In the genomic region with DNA sequence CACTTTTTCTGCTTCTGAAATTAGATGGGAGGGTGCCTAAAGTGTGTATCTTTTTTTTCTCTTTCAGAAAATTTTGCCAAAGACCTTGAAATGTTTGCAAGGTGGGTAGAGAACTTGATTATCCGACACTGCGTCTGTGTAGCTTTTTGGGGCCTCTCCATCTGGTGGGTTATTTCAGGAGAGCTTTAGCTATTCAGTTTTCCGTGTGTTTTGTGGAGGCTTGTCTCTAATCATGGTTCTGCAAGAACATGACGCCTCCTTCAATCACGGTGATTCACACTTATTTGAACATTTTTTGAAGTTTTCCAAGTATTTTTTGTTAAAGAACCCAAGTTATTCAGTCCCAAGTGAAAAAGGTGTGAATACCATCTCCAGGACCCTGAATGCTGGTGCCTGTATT, we compare ENCODE assay signal across 10 cellular contexts. TPM values are rescaled to one million over a fixed set of nuclear protein-coding genes. Genes with fewer than 3 reads are reported as not detected.
"Had no signal": no experiment of that assay in that cellular context is flagged by ENCODE, and none has a peak within 500 bp of the region (broad histone marks: within the 10 kb centered on the region; RNA-seq: fewer than 3 reads in every experiment).

No MANE protein-coding gene starts in this region.

- H3K4me3 ChIP-seq: GM23248, HAP-1 had no signal

- H3K27ac ChIP-seq: GM23248 had no signal

- DNase-seq: GM23248, GOT3, H7, H9, HCEC 1CT, HFFc6 had no signal

- H2AFZ ChIP-seq: GM23248 had no signal

- H3K9ac ChIP-seq: GM23248 had no signal

- ATAC-seq: HCT116 had no signal

- H3K9me3 ChIP-seq: HAP-1 had no signal

- H3K9me3 Mint-ChIP-seq: H9, HFFc6 had no signal

- H3K27ac Mint-ChIP-seq: HFFc6 had no signal

- FAIRE-seq: H1, H54 had no signal

- H3K4me3 Mint-ChIP-seq: H9, HFFc6 had no signal

RNA-seq across cellular contexts. Expression of gene CORT, which starts 15.2 kb away (rescaled TPM):
- total RNA-seq: H9 had no signal
- polyA plus RNA-seq: GM23248 had no signal
